Comparison of ENCODE assay signal across 7 cellular contexts in genomic region chr11:117532568-117532967, GRCh38.
"Had no signal": no experiment of that assay in that cellular context is flagged by ENCODE, and none has a peak within 500 bp of the region (broad histone marks: within the 10 kb centered on the region; RNA-seq: fewer than 3 reads in every experiment).

No MANE protein-coding gene starts in this region.

- ATAC-seq: HepG2 had no signal

- H3K27ac ChIP-seq: HL-60, KMS-11 had no signal

- H3K4me2 ChIP-seq: KMS-11 had no signal

- FAIRE-seq: HepG2, HTR-8/SVneo had no signal

- H3K9ac ChIP-seq: KMS-11 had no signal

- DNase-seq: IMR-90, KBM-7, KG1 had no signal
